1 cellular context compared by ENCODE assay signal in genomic region chr3:10950476-10951294, GRCh38.
TF ChIP-seq lines count a peak whose summit lies in the region.

No MANE protein-coding gene starts in this region.

TF ChIP-seq in liver, 16 proteins besides CTCF, POLR2A, EP300 and RAD21 (continued from another document):
- TF ChIP-seq, protein P1, sequence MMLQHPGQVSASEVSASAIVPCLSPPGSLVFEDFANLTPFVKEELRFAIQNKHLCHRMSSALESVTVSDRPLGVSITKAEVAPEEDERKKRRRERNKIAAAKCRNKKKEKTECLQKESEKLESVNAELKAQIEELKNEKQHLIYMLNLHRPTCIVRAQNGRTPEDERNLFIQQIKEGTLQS (IDR thresholded peaks at IDR 0.05) = no peak
- TF ChIP-seq GABPA (IDR thresholded peaks at IDR 0.05 in 1 of 2, conservative IDR thresholded peaks at IDR 0.05 in 1 of 2) (no peak), FOXA2 (IDR thresholded peaks at IDR 0.05) (no peak), YY1 (IDR thresholded peaks at IDR 0.05) (no peak), MAX (IDR thresholded peaks at IDR 0.05) (no peak), EGR1 (IDR thresholded peaks at IDR 0.05; ENCODE audit: low read depth in 2 of 2) (no peak), FOXA1 (IDR thresholded peaks at IDR 0.05) (no peak), SP1 (IDR thresholded peaks at IDR 0.05) (no peak), RXRA (IDR thresholded peaks at IDR 0.05) (no peak), JUND (IDR thresholded peaks at IDR 0.05) (no peak), NR2F2 (IDR thresholded peaks at IDR 0.05) (no peak)
